34 cellular contexts compared by ENCODE assay signal in genomic region chr13:19575230-19575629, GRCh38. TPM values are rescaled to one million over a fixed set of nuclear protein-coding genes. Genes with fewer than 3 reads are reported as not detected.
"Had no signal": no experiment of that assay in that cellular context is flagged by ENCODE, and none has a peak within 500 bp of the region (broad histone marks: within the 10 kb centered on the region; RNA-seq: fewer than 3 reads in every experiment).

No MANE protein-coding gene starts in this region.

- H3K4me1 ChIP-seq: neural progenitor cell, parathyroid adenoma, psoas muscle, spleen, suprapubic skin, testis, tibial artery, transverse colon, upper lobe of right lung, uterus had no signal

- H3K9me3 Mint-ChIP-seq: stimulated activated memory B cell treated with anti-CD40 and anti-IgM and Interleukin-4, amounts not matched to agents 10 μg/mL and 1 μg/mL and 100 μg/mL, for 72 hours; type B pancreatic cell had no signal

- H3K36me3 Mint-ChIP-seq: neural progenitor cell; stimulated activated memory B cell treated with anti-CD40 and anti-IgM and Interleukin-4, amounts not matched to agents 10 μg/mL and 1 μg/mL and 100 μg/mL, for 72 hours; type B pancreatic cell had no signal

- H3K4me1 Mint-ChIP-seq: naive thymus-derived CD8-positive, alpha-beta T cell; nephron; neural progenitor cell; stimulated activated memory B cell treated with anti-CD40 and anti-IgM and Interleukin-4, amounts not matched to agents 10 μg/mL and 1 μg/mL and 100 μg/mL, for 72 hours; stimulated activated naive CD8-positive, alpha-beta T cell treated with anti-CD3 and anti-CD28 coated beads, Interleukin-15, amount 100 ng/mL, for 72 hours had no signal

- H3K27me3 Mint-ChIP-seq: progenitor cell of endocrine pancreas; stimulated activated memory B cell treated with anti-CD40 and anti-IgM and Interleukin-4, amounts not matched to agents 10 μg/mL and 1 μg/mL and 100 μg/mL, for 72 hours; stimulated activated naive CD8-positive, alpha-beta T cell treated with anti-CD3 and anti-CD28 coated beads, Interleukin-15, amount 100 ng/mL, for 72 hours; type B pancreatic cell had no signal

- ATAC-seq: naive thymus-derived CD8-positive, alpha-beta T cell; psoas muscle; right cardiac atrium; sciatic nerve; stimulated activated memory B cell treated with anti-CD40 and anti-IgM and Interleukin-4, amounts not matched to agents 10 μg/mL and 1 μg/mL and 100 μg/mL, for 72 hours; stimulated activated naive CD8-positive, alpha-beta T cell treated with anti-CD3 and anti-CD28 coated beads, Interleukin-15, amount 100 ng/mL, for 72 hours; stimulated activated naive CD8-positive, alpha-beta T cell treated with anti-CD3 and anti-CD28 coated beads, Interleukin-15, Interleukin-2, amounts not matched to agents 100 U/mL and 50 U/mL, for 24 hours; upper lobe of right lung had no signal

- H3K4me3 ChIP-seq: neural progenitor cell, ovary, psoas muscle, skin epidermis, smooth muscle cell, spleen, suprapubic skin, testis, tibial artery, transverse colon, upper lobe of right lung, uterus had no signal

- H3K9me3 ChIP-seq: ovary, psoas muscle, suprapubic skin, testis, tibial artery, transverse colon, upper lobe of right lung, uterus had no signal

- H3K27ac ChIP-seq: neural progenitor cell, ovary, parathyroid adenoma, psoas muscle, skin epidermis, spleen, suprapubic skin, testis, tibial artery, transverse colon, upper lobe of right lung, uterus had no signal

- H3K36me3 ChIP-seq: neural progenitor cell, ovary, spleen, suprapubic skin, tibial artery, transverse colon, upper lobe of right lung, uterus had no signal

- H3K27me3 ChIP-seq: neural progenitor cell, ovary, spleen, suprapubic skin, testis, tibial artery, transverse colon, upper lobe of right lung, uterus had no signal

- H3K79me2 ChIP-seq: parathyroid adenoma had no signal

- H2AFZ ChIP-seq: neural progenitor cell, parathyroid adenoma had no signal

- DNase-seq: naive thymus-derived CD8-positive, alpha-beta T cell; occipital lobe; ovary; posterior cingulate gyrus; psoas muscle; right cardiac atrium; spleen; stimulated activated CD4-positive, alpha-beta T cell treated with anti-CD3 and anti-CD28 coated beads, Interleukin-12 subunit alpha, Interleukin-12 subunit beta, amount 100 ng/mL, for 4 hours; stimulated activated CD4-positive, alpha-beta T cell treated with anti-CD3 and anti-CD28 coated beads, Interleukin-1b, Interleukin-23, amount 100 ng/mL, for 48 hours; stimulated activated CD4-positive, alpha-beta T cell treated with anti-CD3 and anti-CD28 coated beads, Interleukin-4, amount 100 ng/mL, for 1 hour; stimulated activated CD4-positive, alpha-beta T cell treated with anti-CD3 and anti-CD28 coated beads, Interleukin-4, amount 100 ng/mL, for 4 hours; stimulated activated CD8-positive, alpha-beta memory T cell treated with anti-CD3 and anti-CD28 coated beads, Interleukin-4, amount 100 ng/mL, for 48 hours; stimulated activated naive CD4-positive, alpha-beta T cell; stimulated activated naive CD8-positive, alpha-beta T cell treated with anti-CD3 and anti-CD28 coated beads, Interleukin-15, amount 100 ng/mL, for 72 hours; stimulated activated naive CD8-positive, alpha-beta T cell treated with anti-CD3 and anti-CD28 coated beads, Interleukin-15, Interleukin-2, amounts not matched to agents 100 U/mL and 50 U/mL, for 24 hours; substantia nigra; testis; tibial artery; transverse colon; upper lobe of right lung; uterus had no signal

- H3K27ac Mint-ChIP-seq: naive thymus-derived CD8-positive, alpha-beta T cell; nephron; neural progenitor cell; progenitor cell of endocrine pancreas; stimulated activated memory B cell treated with anti-CD40 and anti-IgM and Interleukin-4, amounts not matched to agents 10 μg/mL and 1 μg/mL and 100 μg/mL, for 72 hours; type B pancreatic cell had no signal

- H3K4me3 Mint-ChIP-seq: naive thymus-derived CD8-positive, alpha-beta T cell; nephron; neural progenitor cell; stimulated activated memory B cell treated with anti-CD40 and anti-IgM and Interleukin-4, amounts not matched to agents 10 μg/mL and 1 μg/mL and 100 μg/mL, for 72 hours; stimulated activated naive CD8-positive, alpha-beta T cell treated with anti-CD3 and anti-CD28 coated beads, Interleukin-15, amount 100 ng/mL, for 72 hours; type B pancreatic cell had no signal

- H3K9ac ChIP-seq: neural progenitor cell, parathyroid adenoma had no signal

- H3K4me2 ChIP-seq: neural progenitor cell, smooth muscle cell had no signal

RNA-seq across cellular contexts. Expression of gene TPTE2, which starts 13.9 kb away (rescaled TPM):
- total RNA-seq: osteoblast, progenitor cell of endocrine pancreas, psoas muscle, renal cortical epithelial cell, right cardiac atrium, sciatic nerve, smooth muscle cell, suprapubic skin, transverse colon, upper lobe of right lung had no signal
- polyA plus RNA-seq: urinary bladder had no signal
